8 cellular contexts compared by ENCODE assay signal in genomic region chr1:214331827-214332423, GRCh38. TPM values are rescaled to one million over a fixed set of nuclear protein-coding genes. Genes with fewer than 3 reads are reported as not detected.
DNase-seq lines count a peak whose midpoint lies in the region; ATAC-seq and TF ChIP-seq lines count a peak whose summit lies in the region.

No MANE protein-coding gene starts in this region.

- peak; percentile 14 for DNase-seq in NCI-H1105 treated with DMSO at 0.1 percent for 48 hours (lab: John Stamatoyannopoulos, UW)
- no peak for DNase-seq in NCI-H1105 (lab: John Stamatoyannopoulos, UW)
- DNase-seq in H7: peak; percentile 86
- DNase-seq in NCI-H774 (lab: John Stamatoyannopoulos, UW): peak; percentile 12
- DNase-seq in activated T-cell treated with anti-CD3 and anti-CD28 coated beads for 24 hours (ENCODE audit: low read depth): peak; percentile 36
- DNase-seq in fibroblast of the conjunctiva (ENCODE audit: low read depth): peak; percentile 24
- DNase-seq in psoas muscle: peak in 1 of 2 donors; percentile 23

- TF ChIP-seq CTCF in psoas muscle (IDR thresholded peaks at IDR 0.05): peak; percentile 70

- H3K4me1 ChIP-seq in psoas muscle: peaks cover 3% of the 10 kb centered on the region

- peak in 3 of 4 donors; percentile 39 to 55 (median 48) for ATAC-seq in psoas muscle
- no peak for ATAC-seq in HG02870 (IDR thresholded peaks at IDR 0.05; ENCODE audit: unreplicated experiment)

- no peak overlapping the region for H3K27ac ChIP-seq in psoas muscle

- H3K4me3 ChIP-seq in H7 (ENCODE audit: insufficient read depth, low read depth, low read length): no peak overlapping the region
- H3K4me3 ChIP-seq in psoas muscle: no peak overlapping the region

- H3K36me3 ChIP-seq in H7 (replicated peaks; ENCODE audit: control insufficient read depth, insufficient read depth, low read length) (no peaks in the 10 kb centered on the region), psoas muscle (ENCODE audit: insufficient read depth in 1 of 2, low read depth in 1 of 2) (peaks cover 0 to 38% of the 10 kb centered on the region in 2 donors)

- H3K9me3 ChIP-seq in psoas muscle: no peaks in the 10 kb centered on the region

- H3K27me3 ChIP-seq in H7 (ENCODE audit: control insufficient read depth, insufficient read depth, low read length) (no peaks in the 10 kb centered on the region), psoas muscle (ENCODE audit: insufficient read depth in 3 of 3, low read length in 2 of 3) (no peaks in the 10 kb centered on the region)

- WGBS in psoas muscle, 3 donors: 74 to 80% (median 78%) methylated on average over 9 of the region's 9 CpGs

- intact Hi-C loops in psoas muscle (cut with DNase I): loop anchor here (2.0 to 5.0 kb wide), 3 partner anchors 255 to 297 kb away; no protein-coding TSS in a partner anchor

RNA-seq across cellular contexts. Expression of gene SMYD2, which starts 51.0 kb away (rescaled TPM):
- 24.5 and 26.4 TPM in 2 replicates for total RNA-seq in H7 (2014; rRNA removed; shearing (Covaris generic))
- 10 to 100 TPM; 37.1 to 75.3 (median 54.3) TPM for total RNA-seq in psoas muscle
- polyA plus RNA-seq in psoas muscle: 10 to 100 TPM; 15.6 to 67.1 (median 43.5) TPM
